Comparison of ENCODE assay signal across 8 cellular contexts in genomic region chr12:26028953-26029740, GRCh38.
DNase-seq lines count a peak whose midpoint lies in the region; ATAC-seq, FAIRE-seq and TF ChIP-seq lines count a peak whose summit lies in the region.

No MANE protein-coding gene starts in this region.

- peak; percentile 53 to 88 (median 79) for TF ChIP-seq CTCF in prostate gland (IDR thresholded peaks at IDR 0.05)

- intact Hi-C loops in prostate gland (cut with DNase I): loop anchor here (2.0 to 5.0 kb wide), 2 partner anchors 70 to 592 kb away; partner anchors contain the start of gene RASSF8

- no peak overlapping the region for H3K27ac ChIP-seq in prostate gland

- peak; percentile 88 for FAIRE-seq in TTC549 (lab: Jason Lieb, UNC)

- ATAC-seq in HG03442 (IDR thresholded peaks at IDR 0.05; ENCODE audit: unreplicated experiment): no peak

- DNase-seq in NCI-H2171 treated with DMSO at 0.1 percent for 48 hours (lab: John Stamatoyannopoulos, UW) (peak; percentile 29), NCI-H2171 (lab: John Stamatoyannopoulos, UW) (no peak), KBM-7 (peak; percentile 45), globus pallidus (ENCODE audit: low spot score) (peak; percentile 75), prostate gland (ENCODE audit: low spot score) (peak; percentile 42), NCI-H2107 treated with DMSO at 0.1 percent for 48 hours (lab: John Stamatoyannopoulos, UW; ENCODE audit: unreplicated experiment) (no peak)

- in situ Hi-C loops in KBM-7 (cut with MboI; ENCODE audit: low pct_unique_long_range_greater_than_20kb, low sequenced_read_pairs): no loop called here

- no peak for TF ChIP-seq POLR2A in prostate gland (IDR thresholded peaks at IDR 0.05)

- H3K36me3 ChIP-seq in prostate gland: no peaks in the 10 kb centered on the region

- H3K4me3 ChIP-seq in prostate gland: no peak overlapping the region

- no peaks in the 10 kb centered on the region for H3K9me3 ChIP-seq in prostate gland

- H3K4me1 ChIP-seq in prostate gland (replicated peaks): peaks cover 8% of the 10 kb centered on the region

- WGBS in prostate gland: 30% methylated on average over 4 of the region's 4 CpGs

- H3K27me3 ChIP-seq in prostate gland (replicated peaks; ENCODE audit: insufficient read depth): no peaks in the 10 kb centered on the region

Comparison
In these comparisons a context has a peak if more than half of its experiments do, and no peak if none do; other contexts are left out.
1. DNase-seq: peak in NCI-H2171 treated with DMSO at 0.1 percent for 48 hours (single experiment), KBM-7 (single experiment), globus pallidus (single experiment) and prostate gland (single experiment); none in NCI-H2171 (single experiment) and NCI-H2107 treated with DMSO at 0.1 percent for 48 hours (single experiment).